22 cellular contexts compared by ENCODE assay signal in genomic region chr16:58099097-58099955, GRCh38.
"Had no signal": no experiment of that assay in that cellular context is flagged by ENCODE, and none has a peak within 500 bp of the region (broad histone marks: within the 10 kb centered on the region; RNA-seq: fewer than 3 reads in every experiment).

No MANE protein-coding gene starts in this region.

- H3K27ac ChIP-seq: esophagus squamous epithelium, heart right ventricle, left ventricle myocardium inferior, testis had no signal

- DNase-seq: activated CD4-positive, alpha-beta memory T cell treated with anti-CD3 and anti-CD28 coated beads, Interleukin-2, amount 10 ng/mL, durations not matched to agents 7 days and 5 days; activated CD4-positive, alpha-beta T cell treated with anti-CD3 and anti-CD28 coated beads, Interleukin-2, amount 10 ng/mL, durations not matched to agents 24 days and 14 days; activated effector memory CD4-positive, alpha-beta T cell treated with Interleukin-2 at 50 U/mL for 16 hours; activated naive CD4-positive, alpha-beta T cell treated with anti-CD3 and anti-CD28 coated beads for 36 hours; activated naive CD8-positive, alpha-beta T cell treated with anti-CD3 and anti-CD28 coated beads, Interleukin-2, amount 10 ng/mL, durations not matched to agents 7 days and 5 days; activated T-cell treated with anti-CD3 and anti-CD28 coated beads, Interleukin-2, amount 50 U/mL, for 72 hours; amniotic stem cell; cerebellar nuclear complex; cortex of kidney; endodermal cell; esophagus squamous epithelium; heart right ventricle; left ventricle myocardium inferior; stimulated activated CD4-positive, alpha-beta T cell treated with anti-CD3 and anti-CD28 coated beads, Interleukin-2, amount 100 ng/mL, for 48 hours; stimulated activated CD8-positive, alpha-beta memory T cell treated with anti-CD3 and anti-CD28 coated beads, Interleukin-4, amount 100 ng/mL, for 48 hours; stimulated activated naive B cell treated with anti-CD40 and anti-IgM and Interleukin-4, amounts not matched to agents 10 μg/mL and 1 μg/mL and 100 μg/mL, for 72 hours; SW 1271; T-helper 2 cell; testis had no signal

- H3K4me1 ChIP-seq: esophagus squamous epithelium, testis had no signal

- H3K27ac Mint-ChIP-seq: activated CD4-positive, alpha-beta memory T cell treated with anti-CD3 and anti-CD28 coated beads, Interleukin-2, amount 10 ng/mL, durations not matched to agents 7 days and 5 days; activated CD4-positive, alpha-beta T cell treated with anti-CD3 and anti-CD28 coated beads, Interleukin-2, amount 10 ng/mL, durations not matched to agents 24 days and 14 days; activated naive CD4-positive, alpha-beta T cell treated with anti-CD3 and anti-CD28 coated beads for 36 hours; activated naive CD8-positive, alpha-beta T cell treated with anti-CD3 and anti-CD28 coated beads, Interleukin-2, amount 10 ng/mL, durations not matched to agents 7 days and 5 days; activated T-cell treated with anti-CD3 and anti-CD28 coated beads, Interleukin-2, amount 50 U/mL, for 72 hours; endodermal cell; stimulated activated naive B cell treated with anti-CD40 and anti-IgM and Interleukin-4, amounts not matched to agents 10 μg/mL and 1 μg/mL and 100 μg/mL, for 72 hours had no signal

- H3K27me3 ChIP-seq: heart right ventricle, testis had no signal

- H3K9me3 Mint-ChIP-seq: activated CD4-positive, alpha-beta memory T cell treated with anti-CD3 and anti-CD28 coated beads, Interleukin-2, amount 10 ng/mL, durations not matched to agents 7 days and 5 days; activated CD4-positive, alpha-beta T cell treated with anti-CD3 and anti-CD28 coated beads, Interleukin-2, amount 10 ng/mL, durations not matched to agents 24 days and 14 days; activated naive CD4-positive, alpha-beta T cell treated with anti-CD3 and anti-CD28 coated beads for 36 hours; activated naive CD8-positive, alpha-beta T cell treated with anti-CD3 and anti-CD28 coated beads, Interleukin-2, amount 10 ng/mL, durations not matched to agents 7 days and 5 days; activated T-cell treated with anti-CD3 and anti-CD28 coated beads, Interleukin-2, amount 50 U/mL, for 72 hours; endodermal cell; stimulated activated naive B cell treated with anti-CD40 and anti-IgM and Interleukin-4, amounts not matched to agents 10 μg/mL and 1 μg/mL and 100 μg/mL, for 72 hours; type B pancreatic cell had no signal

- ATAC-seq: activated CD4-positive, CD25-positive, alpha-beta regulatory T cell treated with anti-CD3 and anti-CD28 coated beads, Interleukin-2, amount 50 U/mL, for 24 hours; activated T-cell treated with anti-CD3 and anti-CD28 coated beads, Interleukin-2, amount 50 U/mL, for 72 hours; heart right ventricle; sciatic nerve; stimulated activated naive B cell treated with anti-CD40 and anti-IgM and Interleukin-4, amounts not matched to agents 10 μg/mL and 1 μg/mL and 100 μg/mL, for 72 hours had no signal

- H3K9me3 ChIP-seq: esophagus squamous epithelium, heart right ventricle, left ventricle myocardium inferior, testis had no signal

- H3K4me3 Mint-ChIP-seq: activated CD4-positive, alpha-beta memory T cell treated with anti-CD3 and anti-CD28 coated beads, Interleukin-2, amount 10 ng/mL, durations not matched to agents 7 days and 5 days; activated CD4-positive, alpha-beta T cell treated with anti-CD3 and anti-CD28 coated beads, Interleukin-2, amount 10 ng/mL, durations not matched to agents 24 days and 14 days; activated naive CD4-positive, alpha-beta T cell treated with anti-CD3 and anti-CD28 coated beads for 36 hours; activated naive CD8-positive, alpha-beta T cell treated with anti-CD3 and anti-CD28 coated beads, Interleukin-2, amount 10 ng/mL, durations not matched to agents 7 days and 5 days; activated T-cell treated with anti-CD3 and anti-CD28 coated beads, Interleukin-2, amount 50 U/mL, for 72 hours; endodermal cell; stimulated activated naive B cell treated with anti-CD40 and anti-IgM and Interleukin-4, amounts not matched to agents 10 μg/mL and 1 μg/mL and 100 μg/mL, for 72 hours; type B pancreatic cell had no signal

- H3K36me3 ChIP-seq: esophagus squamous epithelium, heart right ventricle, left ventricle myocardium inferior had no signal

- H3K27me3 Mint-ChIP-seq: activated CD4-positive, alpha-beta memory T cell treated with anti-CD3 and anti-CD28 coated beads, Interleukin-2, amount 10 ng/mL, durations not matched to agents 7 days and 5 days; activated CD4-positive, alpha-beta T cell treated with anti-CD3 and anti-CD28 coated beads, Interleukin-2, amount 10 ng/mL, durations not matched to agents 24 days and 14 days; activated naive CD8-positive, alpha-beta T cell treated with anti-CD3 and anti-CD28 coated beads, Interleukin-2, amount 10 ng/mL, durations not matched to agents 7 days and 5 days; type B pancreatic cell had no signal

- H3K4me3 ChIP-seq: esophagus squamous epithelium, heart right ventricle, left ventricle myocardium inferior, testis had no signal

- H3K36me3 Mint-ChIP-seq: activated naive CD8-positive, alpha-beta T cell treated with anti-CD3 and anti-CD28 coated beads, Interleukin-2, amount 10 ng/mL, durations not matched to agents 7 days and 5 days; stimulated activated naive B cell treated with anti-CD40 and anti-IgM and Interleukin-4, amounts not matched to agents 10 μg/mL and 1 μg/mL and 100 μg/mL, for 72 hours; type B pancreatic cell had no signal
